ENCODE assay signal across 8 cellular contexts in the genomic region with DNA sequence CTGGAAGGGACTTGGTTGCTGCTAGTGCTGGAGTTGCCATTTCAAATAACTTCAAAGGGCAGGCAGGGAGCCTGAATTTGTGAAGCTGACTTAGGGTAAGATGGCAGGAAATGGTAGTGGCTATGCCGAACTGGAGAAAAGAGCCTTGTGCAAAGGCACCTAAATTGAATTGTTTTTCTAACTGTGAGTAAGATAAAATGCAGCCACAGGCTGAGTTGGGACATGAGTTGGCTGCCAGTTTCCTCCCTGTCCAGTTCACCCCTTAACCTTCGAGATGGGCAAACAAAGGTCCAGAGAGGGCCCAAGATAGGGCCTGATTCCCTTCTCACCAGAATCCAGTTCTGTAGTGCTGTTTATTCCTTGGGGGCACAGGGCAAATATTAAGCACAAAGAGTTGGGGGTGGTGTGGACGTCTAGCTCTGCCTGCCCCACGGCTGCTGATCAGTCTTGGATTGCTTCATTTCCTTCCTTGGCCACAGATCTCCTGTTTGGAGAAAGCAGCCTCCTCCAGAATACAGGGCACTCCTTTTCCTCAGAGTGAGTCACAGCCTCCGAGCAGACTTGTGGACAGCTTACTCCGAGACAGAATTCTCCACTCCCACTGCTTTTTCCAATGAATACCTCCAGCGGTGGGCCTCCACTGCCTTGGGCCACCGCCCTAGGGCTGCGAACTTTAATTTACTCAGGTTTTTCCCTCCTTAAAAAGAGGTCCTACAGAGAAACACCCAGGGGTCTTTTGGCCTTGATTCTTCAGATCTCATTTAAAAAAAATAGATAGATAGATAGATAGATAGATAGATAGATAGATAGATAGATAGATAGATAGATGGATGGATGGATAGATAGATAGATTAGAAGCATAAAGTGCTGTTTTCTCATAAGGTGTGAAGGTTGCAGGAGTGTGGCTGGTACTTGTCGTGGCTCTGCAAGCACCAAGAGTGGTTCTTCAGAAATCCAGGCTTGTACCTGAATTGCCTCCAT. TPM values are rescaled to one million over a fixed set of nuclear protein-coding genes. Genes with fewer than 3 reads are reported as not detected.
DNase-seq lines count a peak whose midpoint lies in the region; ATAC-seq and TF ChIP-seq lines count a peak whose summit lies in the region.

No MANE protein-coding gene starts in this region.

- H3K4me3 ChIP-seq in OCI-LY7 (ENCODE audit: low read depth, low read length, poor library complexity, severe bottlenecking): no peak overlapping the region
- no peak overlapping the region for H3K4me3 ChIP-seq in urinary bladder (ENCODE audit: low read depth, low read length)

- H4K20me1 ChIP-seq in OCI-LY7 (ENCODE audit: insufficient read depth, low read length): no peaks in the 10 kb centered on the region

- H3K9me2 ChIP-seq in OCI-LY7 (ENCODE audit: insufficient read depth, low read length): no peaks in the 10 kb centered on the region

- WGBS in urinary bladder: 55% methylated on average over 10 of the region's 10 CpGs

- no peak overlapping the region for H3K27ac Mint-ChIP-seq in memory B cell

- no peak for TF ChIP-seq CTCF in OCI-LY7 (conservative IDR thresholded peaks at IDR 0.05; ENCODE audit: low read length)

- H3K4me1 Mint-ChIP-seq in memory B cell: peaks cover 15% of the 10 kb centered on the region

- H3K36me3 ChIP-seq in OCI-LY7 (ENCODE audit: insufficient read depth, low read length): no peaks in the 10 kb centered on the region
- H3K36me3 ChIP-seq in urinary bladder (ENCODE audit: insufficient read depth): no peaks in the 10 kb centered on the region

- ATAC-seq in memory B cell (ENCODE audit: low read depth) (no peak), HG02798 (IDR thresholded peaks at IDR 0.05; ENCODE audit: poor library complexity, unreplicated experiment) (no peak), GM18502 (IDR thresholded peaks at IDR 0.05; ENCODE audit: poor library complexity, unreplicated experiment) (no peak)

- no peaks in the 10 kb centered on the region for H3K36me3 Mint-ChIP-seq in memory B cell

- no TSS peak for BruUV-seq in OCI-LY7 (replicated peaks; lab: Mats Ljungman, UMichigan)

- intact Hi-C loops in OCI-LY7 (cut with micrococcal nuclease; ENCODE audit: unreplicated experiment): no loop called here

- H3K4me2 ChIP-seq in OCI-LY7 (ENCODE audit: low read length): peak overlapping the region; percentile 60

- no peaks in the 10 kb centered on the region for H3K27me3 Mint-ChIP-seq in memory B cell

- CTCF ChIA-PET in OCI-LY7 (lab: Charles Lee; ENCODE audit: unreplicated experiment): interaction anchor here (0.6 to 1.4 kb wide), 3 partner anchors 10 to 98 kb away, joined by 3 to 6 read pairs (median 5); no protein-coding TSS in a partner anchor

- H3K79me2 ChIP-seq in OCI-LY7 (ENCODE audit: insufficient read depth, low read depth, low read length): no peaks in the 10 kb centered on the region

- H3K4me3 Mint-ChIP-seq in memory B cell: peak overlapping the region; percentile 59

- no peaks in the 10 kb centered on the region for H3K9me3 Mint-ChIP-seq in memory B cell

- no peak overlapping the region for H3K27ac ChIP-seq in OCI-LY7 (ENCODE audit: low read depth, low read length, poor library complexity, severe bottlenecking)
- H3K27ac ChIP-seq in urinary bladder (ENCODE audit: low read depth): peak overlapping the region; percentile 63

- peak; percentile 94 for DNase-seq in Daoy (ENCODE audit: low read depth)
- DNase-seq in OCI-LY7 (ENCODE audit: low spot score): no peak
- peak; percentile 11 for DNase-seq in cerebellum (ENCODE audit: low spot score)
- no peak for DNase-seq in memory B cell (ENCODE audit: low spot score in 2 of 2)
- no peak for DNase-seq in effector CD8-positive, alpha-beta T cell (lab: John Stamatoyannopoulos, UW)

- H3K9me3 ChIP-seq in OCI-LY7 (ENCODE audit: low read length): no peaks in the 10 kb centered on the region

- H3K4me1 ChIP-seq in OCI-LY7 (ENCODE audit: insufficient read depth, low read length, poor library complexity, severe bottlenecking) (peaks cover 15% of the 10 kb centered on the region), urinary bladder (ENCODE audit: insufficient read depth) (no peaks in the 10 kb centered on the region)

- POLR2A ChIA-PET in OCI-LY7 (lab: Charles Lee): interaction anchor here (0.7 to 1.0 kb wide), 2 partner anchors 101 to 121 kb away, joined by 3 to 4 read pairs; no protein-coding TSS in a partner anchor

- H2AFZ ChIP-seq in OCI-LY7 (ENCODE audit: low read length): peak overlapping the region; percentile 78

RNA-seq across cellular contexts. Expression of a gene that starts 18.4 kb away (rescaled TPM):
- 58.4 and 71.2 TPM in 2 replicates for total RNA-seq in Daoy (2014; rRNA removed; shearing (Covaris generic))
- total RNA-seq in OCI-LY7 (2014; rRNA removed; shearing (Covaris generic)): 59.7 and 64.8 TPM in 2 replicates
- 86.1 and 89.5 TPM in 2 replicates for total RNA-seq in OCI-LY7 (2022)
- total RNA-seq in cerebellum: 46.5 TPM
- total RNA-seq in urinary bladder: 59.7 TPM
- 19.6 TPM for polyA plus RNA-seq in urinary bladder

RNA-seq across cellular contexts. Expression of a gene that starts 42.9 kb away (rescaled TPM):
- total RNA-seq in Daoy (2014; rRNA removed; shearing (Covaris generic)): 18.9 and 26.2 TPM in 2 replicates
- 22.3 and 22.5 TPM in 2 replicates for total RNA-seq in OCI-LY7 (2014; rRNA removed; shearing (Covaris generic))
- total RNA-seq in OCI-LY7 (2022): 36.0 and 37.3 TPM in 2 replicates
- 7.4 TPM for total RNA-seq in cerebellum
- 3.4 TPM for total RNA-seq in urinary bladder
- 46.0 TPM for polyA plus RNA-seq in urinary bladder

Comparison
In these comparisons a context has a peak if more than half of its experiments do, and no peak if none do; other contexts are left out.
1. DNase-seq: peak in Daoy (single experiment) and cerebellum (single experiment); none in OCI-LY7 (single experiment), memory B cell (0 of 2) and effector CD8-positive, alpha-beta T cell (single experiment).